In genomic region chr1:2108213-2108876, GRCh38 we compare ENCODE assay signal across 10 cellular contexts. TPM values are rescaled to one million over a fixed set of nuclear protein-coding genes. Genes with fewer than 3 reads are reported as not detected.
DNase-seq lines count a peak whose midpoint lies in the region; ATAC-seq, FAIRE-seq and TF ChIP-seq lines count a peak whose summit lies in the region.
"Had no signal": no experiment of that assay in that cellular context is flagged by ENCODE, and none has a peak within 500 bp of the region (broad histone marks: within the 10 kb centered on the region; RNA-seq: fewer than 3 reads in every experiment).

No MANE protein-coding gene starts in this region.

- H4K91ac ChIP-seq in H1 (replicated peaks; ENCODE audit: insufficient read length, low read length): no peak overlapping the region

- no peak overlapping the region for H3K27ac Mint-ChIP-seq in neural progenitor cell
- H3K27ac Mint-ChIP-seq: naive thymus-derived CD4-positive, alpha-beta T cell had no signal

- H3K36me3 Mint-ChIP-seq in neural progenitor cell: no peaks in the 10 kb centered on the region

- H2BK12ac ChIP-seq in H1 (ENCODE audit: low read depth, low read length): no peak overlapping the region

- no peak for TF ChIP-seq EP300 in H1 (IDR thresholded peaks at IDR 0.05; ENCODE audit: borderline replicate concordance in 1 of 2, low read depth in 2 of 2, low read length in 2 of 2)

- TF ChIP-seq POLR2A in H1 (IDR thresholded peaks at IDR 0.05; ENCODE audit: control extremely low read depth in 1 of 2, low read depth in 2 of 2, low read length in 2 of 2): no peak

- no peaks in the 10 kb centered on the region for H3F3A ChIP-seq in neural progenitor cell (ENCODE audit: low read depth)

- H4K20me1 ChIP-seq in H1 (replicated peaks in 1 of 2; ENCODE audit: control insufficient read depth in 1 of 2, insufficient read depth in 2 of 2, low read length in 2 of 2): peaks cover 8 to 14% of the 10 kb centered on the region in 2 experiments
- peaks cover 16% of the 10 kb centered on the region for H4K20me1 ChIP-seq in neural progenitor cell (ENCODE audit: low read depth)

- H3K27me3 ChIP-seq in H1 (replicated peaks in 1 of 4; ENCODE audit: control insufficient read depth in 3 of 4, extremely low read depth in 1 of 4, insufficient read depth in 3 of 4, low read length in 3 of 4) (no peaks in the 10 kb centered on the region), neural progenitor cell (no peaks in the 10 kb centered on the region)
- H3K27me3 ChIP-seq: body of pancreas had no signal

- H3K4me3 Mint-ChIP-seq in neural progenitor cell: no peak overlapping the region
- H3K4me3 Mint-ChIP-seq: naive thymus-derived CD4-positive, alpha-beta T cell had no signal

- peaks cover 4% of the 10 kb centered on the region for H3K79me1 ChIP-seq in H1 (ENCODE audit: low read depth, low read length)

- H3K9me3 Mint-ChIP-seq in neural progenitor cell: no peaks in the 10 kb centered on the region

- peak; percentile 69 to 79 for TF ChIP-seq RAD21 in H1 (IDR thresholded peaks at IDR 0.05 in 1 of 2, conservative IDR thresholded peaks at IDR 0.05 in 1 of 2; ENCODE audit: low read depth in 2 of 2, low read length in 2 of 2)

- H3K4me1 ChIP-seq in H1 (replicated peaks in 1 of 4; ENCODE audit: control insufficient read depth in 3 of 4, insufficient read depth in 4 of 4, low read length in 3 of 4) (no peaks in the 10 kb centered on the region; a peak in 1 of 7 replicates), neural progenitor cell (no peaks in the 10 kb centered on the region)

- H3K27ac ChIP-seq in H1 (ENCODE audit: low read depth, low read length) (no peak overlapping the region), neural progenitor cell (no peak overlapping the region)
- H3K27ac ChIP-seq: body of pancreas had no signal

- H3K14ac ChIP-seq in H1 (ENCODE audit: insufficient read length): no peak overlapping the region

- H3K36me3 ChIP-seq in H1 (ENCODE audit: control insufficient read depth in 2 of 4, insufficient read depth in 4 of 4, low read length in 3 of 4) (peaks cover 0 to 7% (median 3%) of the 10 kb centered on the region in 4 experiments; a peak in 2 of 8 replicates), neural progenitor cell (no peaks in the 10 kb centered on the region)

- no peak for ATAC-seq in HG03457 (IDR thresholded peaks at IDR 0.05; ENCODE audit: unreplicated experiment)
- ATAC-seq: body of pancreas; naive thymus-derived CD4-positive, alpha-beta T cell had no signal

- H3K4me3 ChIP-seq in H1 (ENCODE audit: extremely low read depth in 1 of 4, insufficient read depth in 2 of 4, low read depth in 3 of 4, low read length in 4 of 4) (no peak overlapping the region), neural progenitor cell (no peak overlapping the region)
- H3K4me3 ChIP-seq: body of pancreas had no signal

- no peak overlapping the region for H2BK20ac ChIP-seq in H1 (ENCODE audit: low read length)

- peak overlapping the region; percentile 32; the same call in 1 of the 2 replicates for H3K18ac ChIP-seq in H1 (ENCODE audit: extremely low read depth, low read length)

- POLR2A ChIA-PET in H1 (lab: Charles Lee; ENCODE audit: partially characterized antibody): no interaction called here

- no peaks in the 10 kb centered on the region for H3K9me3 ChIP-seq in H1 (ENCODE audit: insufficient read depth in 2 of 2, low read depth in 1 of 2, low read length in 1 of 2)
- no peaks in the 10 kb centered on the region for H3K9me3 ChIP-seq in neural progenitor cell (ENCODE audit: low read depth)
- H3K9me3 ChIP-seq: body of pancreas had no signal

- DNase-seq in ELF-1 (ENCODE audit: low read depth, low spot score) (peak; percentile 89), M059J (ENCODE audit: low read depth) (peak; percentile 34), H1 (ENCODE audit: low read depth in 1 of 2, low spot score in 2 of 2) (peak; percentile 47 to 82), neural progenitor cell (ENCODE audit: low spot score) (peak; percentile 71), NCI-H146 treated with DMSO at 0.1 percent for 48 hours (lab: John Stamatoyannopoulos, UW; ENCODE audit: unreplicated experiment) (no peak)
- no peak for DNase-seq in stimulated activated CD4-positive, alpha-beta T cell treated with anti-CD3 and anti-CD28 coated beads, Interleukin-12 subunit alpha, Interleukin-12 subunit beta, amount 100 ng/mL, for 4 hours
- no peak for DNase-seq in activated naive CD4-positive, alpha-beta T cell treated with anti-CD3 and anti-CD28 coated beads, Interleukin-2, amount 50 U/mL, for 16 hours
- DNase-seq: body of pancreas had no signal

- H3K23me2 ChIP-seq in H1 (ENCODE audit: low read depth, low read length): no peaks in the 10 kb centered on the region; the same call in 1 of the 2 replicates

- no peak overlapping the region for H2AK5ac ChIP-seq in H1 (ENCODE audit: low read depth, low read length)

- 0 out of 7 replicates have a peak overlapping the region, but pooled peaks of 1 of the 4 experiments have one; percentile 2 for H3K9ac ChIP-seq in H1 (replicated peaks in 1 of 4; ENCODE audit: extremely low read depth in 1 of 4, low read depth in 3 of 4, low read length in 3 of 4)
- no peak overlapping the region for H3K9ac ChIP-seq in neural progenitor cell

- peak overlapping the region; percentile 44; the same call in 1 of the 2 replicates for H2BK5ac ChIP-seq in H1 (ENCODE audit: low read depth, low read length)

- no peaks in the 10 kb centered on the region for H3K79me2 ChIP-seq in H1 (ENCODE audit: control insufficient read depth in 1 of 2, insufficient read depth in 2 of 2, low read length in 2 of 2)
- no peaks in the 10 kb centered on the region for H3K79me2 ChIP-seq in neural progenitor cell (ENCODE audit: low read depth)

- no peak overlapping the region for H4K5ac ChIP-seq in H1 (ENCODE audit: insufficient read length, low read depth, low read length)

- no peak overlapping the region for H3K56ac ChIP-seq in H1 (replicated peaks; ENCODE audit: insufficient read length, low read depth, low read length)

- no peak overlapping the region for H3K4ac ChIP-seq in H1 (replicated peaks; ENCODE audit: insufficient read length, low read depth, low read length)

- H3K4me1 Mint-ChIP-seq in neural progenitor cell: peaks cover 10% of the 10 kb centered on the region

- peak overlapping the region; percentile 11; the same call in 1 of the 2 replicates for H4K8ac ChIP-seq in H1 (ENCODE audit: extremely low read depth, insufficient read depth, low read length)

- H3K27me3 Mint-ChIP-seq in neural progenitor cell (ENCODE audit: insufficient read depth, low read depth): peaks cover 12% of the 10 kb centered on the region
- H3K27me3 Mint-ChIP-seq: naive thymus-derived CD4-positive, alpha-beta T cell had no signal

- H3K23ac ChIP-seq in H1 (ENCODE audit: insufficient read length): no peak overlapping the region

- H2BK120ac ChIP-seq in H1 (replicated peaks; ENCODE audit: low read depth, low read length): no peak overlapping the region

- H2BK15ac ChIP-seq in H1 (ENCODE audit: low read length): no peak overlapping the region

- TF ChIP-seq CTCF in H1 (IDR thresholded peaks at IDR 0.05; ENCODE audit: control extremely low read depth in 1 of 3, insufficient read depth in 1 of 3, low read depth in 1 of 3, low read length in 3 of 3) (peak in 2 of 3 experiments; percentile 80 to 87; a peak in 3 of 4 replicates), neural progenitor cell (IDR thresholded peaks at IDR 0.05) (peak; percentile 63)

- H3K4me2 ChIP-seq in H1 (ENCODE audit: insufficient read depth in 1 of 2, low read depth in 2 of 2, low read length in 2 of 2) (no peak overlapping the region), neural progenitor cell (no peak overlapping the region)

- H2AFZ ChIP-seq in H1 (ENCODE audit: low read length): no peak overlapping the region
- no peak overlapping the region for H2AFZ ChIP-seq in neural progenitor cell (replicated peaks)

- CTCF ChIA-PET in H1 (lab: Charles Lee; ENCODE audit: partially characterized antibody): interaction anchor here (0.6 to 5.6 kb wide), 22 partner anchors 9 to 274 kb away, joined by 3 to 58 read pairs (median 4); no protein-coding TSS in a partner anchor

- FAIRE-seq in H1 (lab: Jason Lieb, UNC): no peak

- 84% methylated on average over 30 of the region's 33 CpGs; no CpG with 5 or more reads in 1 of the 2 experiments for WGBS in H1 (ENCODE audit: extremely low coverage in 1 of 2, insufficient coverage in 1 of 2, insufficient read length in 1 of 2, insufficient replicate concordance in 2 of 2, low coverage in 1 of 2, low lambda C conversion rate in 2 of 2, missing lambda C conversion rate in 1 of 2), 2 experiments

TF ChIP-seq in H1, 55 proteins besides CTCF, POLR2A, EP300 and RAD21:
- 0 out of 2 replicates have a peak, but pooled peaks have one; percentile 17 for TF ChIP-seq MAX (IDR thresholded peaks at IDR 0.05)
- no peak for TF ChIP-seq TAF1 (IDR thresholded peaks at IDR 0.05; ENCODE audit: low read depth, low read length)
- peak; percentile 70; the same call in 1 of the 2 replicates for TF ChIP-seq GABPA (IDR thresholded peaks at IDR 0.05; ENCODE audit: borderline replicate concordance, insufficient read depth, low read length)
- 0 out of 2 replicates have a peak, but pooled peaks have one; percentile 18 for TF ChIP-seq CREB1 (IDR thresholded peaks at IDR 0.05)
TF ChIP-seq in H1: peak in this region for 3.

RNA-seq across cellular contexts. Expression of gene PRKCZ, which starts 58.1 kb away (rescaled TPM):
- total RNA-seq in M059J (2014; rRNA removed; shearing (Covaris generic)): 0.44 TPM in 1 of 2 replicates, not detected in the other
- total RNA-seq in H1 (2021; fragmentation: NEBNext Ultra II Directional; extraction: Animal tissue kit (Norgen Biotek cat#: 25700)): 45.1 and 49.4 TPM in 2 replicates
- polyA plus RNA-seq in H1 (2011; rRNA removed): 37.4 and 55.9 TPM in 2 replicates
- polyA plus RNA-seq in H1 (2011; cell fraction: cytosol; rRNA removed): 46.4 TPM
- polyA plus RNA-seq in H1 (2011; cell fraction: nucleus; rRNA removed): 136 TPM
- 43.5 to 47.4 TPM (median 45.9 TPM) in 4 replicates for polyA plus RNA-seq in H1 (2012, experiment 1 of 2)
- polyA plus RNA-seq in H1 (2012, experiment 2 of 2): 43.8 TPM
- 26.2 TPM for polyA plus RNA-seq in H1 (2013, experiment 1 of 2)
- 26.6 TPM for polyA plus RNA-seq in H1 (2013, experiment 2 of 2)
- polyA minus RNA-seq in H1 (2011; rRNA and poly(A)+ RNA removed): 26.1 and 68.1 TPM in 2 replicates
- 23.0 TPM for polyA minus RNA-seq in H1 (2011; cell fraction: cytosol; rRNA and poly(A)+ RNA removed)
- 32.2 TPM for polyA minus RNA-seq in H1 (2011; cell fraction: nucleus; rRNA and poly(A)+ RNA removed)
- 33.4 and 47.2 TPM in 2 replicates for total RNA-seq in neural progenitor cell (ENCODE audit: low replicate concordance)

Comparison
In these comparisons a context has a peak if more than half of its experiments do, and no peak if none do; other contexts are left out.
1. DNase-seq: peak in ELF-1 (single experiment), M059J (single experiment), H1 (2 of 2) and neural progenitor cell (single experiment); none in stimulated activated CD4-positive, alpha-beta T cell treated with anti-CD3 and anti-CD28 coated beads, Interleukin-12 subunit alpha, Interleukin-12 subunit beta, amount 100 ng/mL, for 4 hours (single experiment), NCI-H146 treated with DMSO at 0.1 percent for 48 hours (single experiment) and activated naive CD4-positive, alpha-beta T cell treated with anti-CD3 and anti-CD28 coated beads, Interleukin-2, amount 50 U/mL, for 16 hours (single experiment).
2. RNA of gene PRKCZ, which starts 58.1 kb away (total RNA-seq): 45.1 to 49.4 TPM in H1 and 33.4 to 47.2 TPM in neural progenitor cell; 0.44 TPM in M059J; every median in the first group is over 10 times any median in the second.